12 cellular contexts compared by ENCODE assay signal in the genomic region with DNA sequence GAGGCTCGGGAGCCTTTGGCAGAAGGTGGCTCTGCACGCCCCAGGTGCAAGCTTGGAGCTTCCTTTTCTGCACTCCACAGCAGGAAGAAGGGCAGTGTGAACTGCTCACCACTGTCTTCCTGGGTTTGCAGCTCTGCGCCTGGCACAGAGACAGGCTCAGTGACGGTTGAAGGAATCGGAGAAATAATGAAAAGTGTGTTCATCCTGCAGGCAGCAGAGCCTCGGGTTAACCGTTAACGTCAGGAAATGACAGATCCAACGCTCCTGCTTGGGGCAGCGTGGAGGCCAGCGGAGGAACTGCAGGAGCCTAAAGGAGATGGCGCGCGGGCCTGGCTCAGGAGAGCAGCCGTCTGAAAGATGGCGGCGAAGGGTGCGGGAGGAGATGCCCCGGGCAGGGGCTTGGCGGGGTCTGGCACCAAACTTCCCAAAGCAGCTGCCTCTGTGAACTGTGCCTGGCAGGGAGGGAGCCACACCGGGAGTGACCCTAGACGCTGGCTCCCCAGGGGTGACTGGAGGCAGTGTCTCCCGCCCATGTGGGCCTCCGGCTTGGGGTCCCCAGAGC. TPM values are rescaled to one million over a fixed set of nuclear protein-coding genes. Genes with fewer than 3 reads are reported as not detected.
DNase-seq lines count a peak whose midpoint lies in the region; ATAC-seq and TF ChIP-seq lines count a peak whose summit lies in the region.
"Had no signal": no experiment of that assay in that cellular context is flagged by ENCODE, and none has a peak within 500 bp of the region (broad histone marks: within the 10 kb centered on the region; RNA-seq: fewer than 3 reads in every experiment).

No MANE protein-coding gene starts in this region.

- intact Hi-C loops in esophagus squamous epithelium (cut with DNase I), result no loop called here

- H3K4me3 ChIP-seq in WERI-Rb-1 (ENCODE audit: low read depth, low read length), result no peak overlapping the region
- no peak overlapping the region for H3K4me3 ChIP-seq in esophagus squamous epithelium

- H3K4me1 ChIP-seq in esophagus squamous epithelium, result peaks cover 11 to 43% (median 13%) of the 10 kb centered on the region in 3 donors

- H3K9me3 ChIP-seq in WERI-Rb-1 (ENCODE audit: severe bottlenecking), result no peaks in the 10 kb centered on the region
- no peaks in the 10 kb centered on the region for H3K9me3 ChIP-seq in esophagus squamous epithelium

- TF ChIP-seq POLR2A in esophagus squamous epithelium (IDR thresholded peaks at IDR 0.05), result no peak

- H3K27ac Mint-ChIP-seq in stimulated activated naive CD8-positive, alpha-beta T cell treated with anti-CD3 and anti-CD28 coated beads, Interleukin-15, amount 100 ng/mL, for 72 hours, result no peak overlapping the region
- H3K27ac Mint-ChIP-seq: activated CD4-positive, alpha-beta T cell treated with anti-CD3 and anti-CD28 coated beads, Interleukin-2, amount 10 ng/mL, durations not matched to agents 24 days and 14 days; effector memory CD8-positive, alpha-beta T cell had no signal

- ATAC-seq in stimulated activated naive CD8-positive, alpha-beta T cell treated with anti-CD3 and anti-CD28 coated beads, Interleukin-15, amount 100 ng/mL, for 72 hours, result peak; percentile 27
- no peak for ATAC-seq in stimulated activated naive CD8-positive, alpha-beta T cell treated with anti-CD3 and anti-CD28 coated beads, Interleukin-15, Interleukin-2, amounts not matched to agents 100 U/mL and 50 U/mL, for 24 hours
- ATAC-seq in HG03025 (IDR thresholded peaks at IDR 0.05; ENCODE audit: low FRiP score, unreplicated experiment), result no peak
- ATAC-seq: effector memory CD8-positive, alpha-beta T cell had no signal

- no peak for DNase-seq in stimulated activated naive CD8-positive, alpha-beta T cell treated with anti-CD3 and anti-CD28 coated beads, Interleukin-15, amount 100 ng/mL, for 72 hours
- no peak for DNase-seq in stimulated activated naive CD8-positive, alpha-beta T cell treated with anti-CD3 and anti-CD28 coated beads, Interleukin-15, Interleukin-2, amounts not matched to agents 100 U/mL and 50 U/mL, for 24 hours
- DNase-seq in WERI-Rb-1 (peak; percentile 68), iPS-NIHi11 (ENCODE audit: low spot score) (peak; percentile 76), GM19238 (ENCODE audit: insufficient read length, low spot score) (no peak), esophagus squamous epithelium (lab: John Stamatoyannopoulos, UW) (no peak)
- no peak for DNase-seq in NK-92 treated with Interleukin-12 subunit alpha and Interleukin-12 subunit beta, amount 100 ng/mL, for 24 hours (lab: John Stamatoyannopoulos, UW)
- DNase-seq: activated CD4-positive, alpha-beta T cell treated with anti-CD3 and anti-CD28 coated beads, Interleukin-2, amount 10 ng/mL, durations not matched to agents 24 days and 14 days; effector memory CD8-positive, alpha-beta T cell; naive thymus-derived CD8-positive, alpha-beta T cell; NCI-H146 had no signal

- H3K27me3 ChIP-seq in WERI-Rb-1 (ENCODE audit: insufficient read depth, low read depth, severe bottlenecking) (no peaks in the 10 kb centered on the region), esophagus squamous epithelium (peaks cover 0 to 91% (median 16%) of the 10 kb centered on the region in 4 donors)

- peaks cover 10% of the 10 kb centered on the region for H3K4me1 Mint-ChIP-seq in stimulated activated naive CD8-positive, alpha-beta T cell treated with anti-CD3 and anti-CD28 coated beads, Interleukin-15, amount 100 ng/mL, for 72 hours

- no peak overlapping the region for H3K4me3 Mint-ChIP-seq in stimulated activated naive CD8-positive, alpha-beta T cell treated with anti-CD3 and anti-CD28 coated beads, Interleukin-15, amount 100 ng/mL, for 72 hours
- H3K4me3 Mint-ChIP-seq: activated CD4-positive, alpha-beta T cell treated with anti-CD3 and anti-CD28 coated beads, Interleukin-2, amount 10 ng/mL, durations not matched to agents 24 days and 14 days; effector memory CD8-positive, alpha-beta T cell; naive thymus-derived CD8-positive, alpha-beta T cell had no signal

- WGBS in esophagus squamous epithelium, 2 donors, result 22 to 57% methylated on average over 13 to 18 of the region's 24 CpGs

- H3K36me3 ChIP-seq in WERI-Rb-1 (no peaks in the 10 kb centered on the region; the same call in none of the 2 replicates), esophagus squamous epithelium (no peaks in the 10 kb centered on the region)

- TF ChIP-seq CTCF in WERI-Rb-1 (IDR thresholded peaks at IDR 0.05; ENCODE audit: low read depth, low read length) (peak; percentile 43), esophagus squamous epithelium (IDR thresholded peaks at IDR 0.05) (peak in 2 of 6 experiments; percentile 29 to 49)

- H3K9me3 Mint-ChIP-seq in stimulated activated naive CD8-positive, alpha-beta T cell treated with anti-CD3 and anti-CD28 coated beads, Interleukin-15, amount 100 ng/mL, for 72 hours, result no peaks in the 10 kb centered on the region
- H3K9me3 Mint-ChIP-seq: activated CD4-positive, alpha-beta T cell treated with anti-CD3 and anti-CD28 coated beads, Interleukin-2, amount 10 ng/mL, durations not matched to agents 24 days and 14 days; effector memory CD8-positive, alpha-beta T cell had no signal

- H3K27ac ChIP-seq in WERI-Rb-1 (peak overlapping the region; percentile 71), esophagus squamous epithelium (no peak overlapping the region)

- peaks cover 80% of the 10 kb centered on the region for H3K27me3 Mint-ChIP-seq in stimulated activated naive CD8-positive, alpha-beta T cell treated with anti-CD3 and anti-CD28 coated beads, Interleukin-15, amount 100 ng/mL, for 72 hours

RNA-seq across cellular contexts. Expression of a gene that starts 10.9 kb away (rescaled TPM):
- under 1 TPM in 3 of 4 donors, not detected in 1; 0.48 to 0.95 (median 0.57) TPM for total RNA-seq in esophagus squamous epithelium
- total RNA-seq: activated CD4-positive, alpha-beta T cell treated with anti-CD3 and anti-CD28 coated beads, Interleukin-2, amount 10 ng/mL, durations not matched to agents 24 days and 14 days; naive thymus-derived CD8-positive, alpha-beta T cell had no signal

RNA-seq across cellular contexts. Expression of a gene that starts 46.2 kb away (rescaled TPM):
- 10 to 100 TPM; 57.9 to 80.2 (median 60.4) TPM for total RNA-seq in esophagus squamous epithelium

RNA-seq across cellular contexts. Expression of a gene that starts 47.6 kb away (rescaled TPM):
- total RNA-seq in esophagus squamous epithelium, result 10 to 100 TPM in 3 of 4 donors, 1 to 10 TPM in 1; 8.7 to 13.8 (median 10.3) TPM

RNA-seq across cellular contexts. Expression of a gene that starts 53.5 kb away (rescaled TPM):
- 10 to 100 TPM; 16.8 to 39.6 (median 23.4) TPM for total RNA-seq in esophagus squamous epithelium

Comparison
In these comparisons a context has a peak if more than half of its experiments do, and no peak if none do; other contexts are left out.
1. DNase-seq: peak in WERI-Rb-1 (single experiment) and iPS-NIHi11 (single experiment); none in stimulated activated naive CD8-positive, alpha-beta T cell treated with anti-CD3 and anti-CD28 coated beads, Interleukin-15, amount 100 ng/mL, for 72 hours (0 of 2), stimulated activated naive CD8-positive, alpha-beta T cell treated with anti-CD3 and anti-CD28 coated beads, Interleukin-15, Interleukin-2, amounts not matched to agents 100 U/mL and 50 U/mL, for 24 hours (single experiment), GM19238 (single experiment), NK-92 treated with Interleukin-12 subunit alpha and Interleukin-12 subunit beta, amount 100 ng/mL, for 24 hours (single experiment) and esophagus squamous epithelium (single experiment).